ENCODE assay signal across 22 cellular contexts in genomic region chr4:110020681-110021443, GRCh38.
"Had no signal": no experiment of that assay in that cellular context is flagged by ENCODE, and none has a peak within 500 bp of the region (broad histone marks: within the 10 kb centered on the region; RNA-seq: fewer than 3 reads in every experiment).

No MANE protein-coding gene starts in this region.

- ATAC-seq: activated CD8-positive, alpha-beta T cell treated with anti-CD3 and anti-CD28 coated beads, Interleukin-2, amount 10 ng/mL, durations not matched to agents 7 days and 5 days; foreskin keratinocyte; left ventricle myocardium superior; natural killer cell treated with Interleukin-12 subunit alpha and Interleukin-12 subunit beta and Interleukin-15 and Interleukin-18, amount 100 ng/mL, for 72 hours had no signal

- H3K36me3 Mint-ChIP-seq: memory B cell; natural killer cell treated with Interleukin-12 subunit alpha and Interleukin-12 subunit beta and Interleukin-15 and Interleukin-18, amount 100 ng/mL, for 72 hours had no signal

- H3K27ac ChIP-seq: foreskin keratinocyte, right atrium auricular region, skin epidermis, suprapubic skin had no signal

- H3K4me3 ChIP-seq: right atrium auricular region, skin epidermis, suprapubic skin had no signal

- DNase-seq: activated CD4-positive, alpha-beta T cell treated with anti-CD3 and anti-CD28 coated beads, Interleukin-2, amount 10 ng/mL, durations not matched to agents 24 days and 14 days; activated CD8-positive, alpha-beta memory T cell treated with anti-CD3 and anti-CD28 coated beads, Interleukin-2, amount 50 U/mL, for 4 hours; activated CD8-positive, alpha-beta T cell treated with anti-CD3 and anti-CD28 coated beads, Interleukin-2, amount 10 ng/mL, durations not matched to agents 7 days and 5 days; activated effector memory CD4-positive, alpha-beta T cell treated with anti-CD3 and anti-CD28 coated beads, Interleukin-2, amount 50 U/mL, for 16 hours; activated T-cell treated with anti-CD3 and anti-CD28 coated beads, Interleukin-2, amount 50 U/mL, for 48 hours; aorta; cerebellar nuclear complex; effector memory CD4-positive, alpha-beta T cell; foreskin keratinocyte; glutamatergic neuron; left ventricle myocardium superior; stimulated activated CD4-positive, alpha-beta T cell treated with anti-CD3 and anti-CD28 coated beads, Interleukin-4, amount 100 ng/mL, for 24 hours; stimulated activated naive CD4-positive, alpha-beta T cell treated with Interleukin-2 at 50 U/mL for 16 hours; T-helper 2 cell had no signal

- H3K27me3 Mint-ChIP-seq: activated naive CD8-positive, alpha-beta T cell; progenitor cell of endocrine pancreas had no signal

- H3K36me3 ChIP-seq: right atrium auricular region, suprapubic skin had no signal

- H3K27me3 ChIP-seq: right atrium auricular region, suprapubic skin had no signal

- H3K4me1 ChIP-seq: foreskin keratinocyte, right atrium auricular region, suprapubic skin had no signal

- H3K4me3 Mint-ChIP-seq: activated CD4-positive, alpha-beta T cell treated with anti-CD3 and anti-CD28 coated beads, Interleukin-2, amount 10 ng/mL, durations not matched to agents 24 days and 14 days; activated CD8-positive, alpha-beta T cell treated with anti-CD3 and anti-CD28 coated beads, Interleukin-2, amount 10 ng/mL, durations not matched to agents 7 days and 5 days; activated naive CD8-positive, alpha-beta T cell; memory B cell; natural killer cell treated with Interleukin-12 subunit alpha and Interleukin-12 subunit beta and Interleukin-15 and Interleukin-18, amount 100 ng/mL, for 72 hours; WTC11 had no signal

- H3K27ac Mint-ChIP-seq: activated CD4-positive, alpha-beta T cell treated with anti-CD3 and anti-CD28 coated beads, Interleukin-2, amount 10 ng/mL, durations not matched to agents 24 days and 14 days; activated CD8-positive, alpha-beta T cell treated with anti-CD3 and anti-CD28 coated beads, Interleukin-2, amount 10 ng/mL, durations not matched to agents 7 days and 5 days; activated naive CD8-positive, alpha-beta T cell; memory B cell; natural killer cell treated with Interleukin-12 subunit alpha and Interleukin-12 subunit beta and Interleukin-15 and Interleukin-18, amount 100 ng/mL, for 72 hours; progenitor cell of endocrine pancreas had no signal

- H3K4me1 Mint-ChIP-seq: activated CD4-positive, alpha-beta T cell treated with anti-CD3 and anti-CD28 coated beads, Interleukin-2, amount 10 ng/mL, durations not matched to agents 24 days and 14 days; memory B cell had no signal

- H3K9me3 Mint-ChIP-seq: activated CD4-positive, alpha-beta T cell treated with anti-CD3 and anti-CD28 coated beads, Interleukin-2, amount 10 ng/mL, durations not matched to agents 24 days and 14 days; natural killer cell treated with Interleukin-12 subunit alpha and Interleukin-12 subunit beta and Interleukin-15 and Interleukin-18, amount 100 ng/mL, for 72 hours had no signal
